Comparison of ENCODE assay signal across 1 cellular context in genomic region chr2:24820175-24820513, GRCh38.
TF ChIP-seq lines count a peak whose summit lies in the region.

No MANE protein-coding gene starts in this region.

TF ChIP-seq in IMR-90, 13 proteins besides CTCF, POLR2A, EP300 and RAD21 (continued from another document):
- TF ChIP-seq, protein P1, sequence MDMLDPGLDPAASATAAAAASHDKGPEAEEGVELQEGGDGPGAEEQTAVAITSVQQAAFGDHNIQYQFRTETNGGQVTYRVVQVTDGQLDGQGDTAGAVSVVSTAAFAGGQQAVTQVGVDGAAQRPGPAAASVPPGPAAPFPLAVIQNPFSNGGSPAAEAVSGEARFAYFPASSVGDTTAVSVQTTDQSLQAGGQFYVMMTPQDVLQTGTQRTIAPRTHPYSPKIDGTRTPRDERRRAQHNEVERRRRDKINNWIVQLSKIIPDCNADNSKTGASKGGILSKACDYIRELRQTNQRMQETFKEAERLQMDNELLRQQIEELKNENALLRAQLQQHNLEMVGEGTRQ (IDR thresholded peaks at IDR 0.05; ENCODE audit: low read depth, low read length): no peak
- no peak for TF ChIP-seq MAZ (IDR thresholded peaks at IDR 0.05; ENCODE audit: borderline replicate concordance, low read depth, low read length)
